9 cellular contexts compared by ENCODE assay signal in genomic region chr2:74498500-74499268, GRCh38. TPM values are rescaled to one million over a fixed set of nuclear protein-coding genes. Genes with fewer than 3 reads are reported as not detected.
DNase-seq lines count a peak whose midpoint lies in the region; ATAC-seq and TF ChIP-seq lines count a peak whose summit lies in the region.
"Had no signal": no experiment of that assay in that cellular context is flagged by ENCODE, and none has a peak within 500 bp of the region (broad histone marks: within the 10 kb centered on the region; RNA-seq: fewer than 3 reads in every experiment).

No MANE protein-coding gene starts in this region.

- peak overlapping the region; percentile 50 for H3K4me3 ChIP-seq in left ventricle myocardium inferior
- H3K4me3 ChIP-seq in skeletal muscle satellite cell (ENCODE audit: low read length), result peak overlapping the region; percentile 67

- H3K36me3 Mint-ChIP-seq in activated CD4-positive, alpha-beta T cell treated with anti-CD3 and anti-CD28 coated beads, Interleukin-2, amount 10 ng/mL, durations not matched to agents 7 days and 5 days (ENCODE audit: low read depth), result peaks cover 23% of the 10 kb centered on the region

- H3K4me1 ChIP-seq in left ventricle myocardium inferior (peaks cover 47% of the 10 kb centered on the region), skeletal muscle satellite cell (ENCODE audit: control insufficient read depth, insufficient read depth, low read length) (peaks cover 42% of the 10 kb centered on the region)

- H3K27ac Mint-ChIP-seq in activated CD4-positive, alpha-beta T cell treated with anti-CD3 and anti-CD28 coated beads, Interleukin-2, amount 10 ng/mL, durations not matched to agents 7 days and 5 days, result peak overlapping the region; percentile 77

- peak overlapping the region; percentile 79 for H3K4me3 Mint-ChIP-seq in activated CD4-positive, alpha-beta T cell treated with anti-CD3 and anti-CD28 coated beads, Interleukin-2, amount 10 ng/mL, durations not matched to agents 7 days and 5 days

- H3K27ac ChIP-seq in VCaP, result peak overlapping the region; percentile 27; the same call in 1 of the 2 replicates
- H3K27ac ChIP-seq in left ventricle myocardium inferior (replicated peaks), result no peak overlapping the region

- H3K27me3 Mint-ChIP-seq in activated CD4-positive, alpha-beta T cell treated with anti-CD3 and anti-CD28 coated beads, Interleukin-2, amount 10 ng/mL, durations not matched to agents 7 days and 5 days, result peaks cover 55% of the 10 kb centered on the region

- H3K9ac ChIP-seq in skeletal muscle satellite cell (ENCODE audit: low read depth, low read length), result peak overlapping the region; percentile 7

- intact Hi-C loops in left ventricle myocardium inferior (cut with micrococcal nuclease), result no loop called here

- H3K36me3 ChIP-seq in left ventricle myocardium inferior, result peaks cover 4% of the 10 kb centered on the region
- peaks cover 13% of the 10 kb centered on the region for H3K36me3 ChIP-seq in skeletal muscle satellite cell (ENCODE audit: insufficient read depth, low read length)

- TF ChIP-seq CTCF in VCaP (conservative IDR thresholded peaks at IDR 0.05), result no peak
- no peak for TF ChIP-seq CTCF in left ventricle myocardium inferior (IDR thresholded peaks at IDR 0.05; ENCODE audit: borderline replicate concordance)

- H3K9me3 ChIP-seq in left ventricle myocardium inferior (replicated peaks), result no peaks in the 10 kb centered on the region
- H3K9me3 ChIP-seq in skeletal muscle satellite cell (replicated peaks; ENCODE audit: low read length), result no peaks in the 10 kb centered on the region

- CTCF ChIA-PET in activated CD4-positive, alpha-beta T cell treated with anti-CD3 and anti-CD28 coated beads, Interleukin-2, amount 10 ng/mL, durations not matched to agents 7 days and 5 days (lab: Charles Lee), result interaction anchor here (0.9 to 5.6 kb wide), 5 partner anchors 8 to 40 kb away, joined by 3 to 38 read pairs (median 4); partner anchors contain the start of genes CCDC142 and TTC31

- H3K27me3 ChIP-seq in left ventricle myocardium inferior (ENCODE audit: low read depth) (peaks cover 71% of the 10 kb centered on the region), skeletal muscle satellite cell (ENCODE audit: control insufficient read depth, insufficient read depth, low read length) (peaks cover 41% of the 10 kb centered on the region)

- H3K9me3 Mint-ChIP-seq in activated CD4-positive, alpha-beta T cell treated with anti-CD3 and anti-CD28 coated beads, Interleukin-2, amount 10 ng/mL, durations not matched to agents 7 days and 5 days, result no peaks in the 10 kb centered on the region

- POLR2A ChIA-PET in activated CD4-positive, alpha-beta T cell treated with anti-CD3 and anti-CD28 coated beads, Interleukin-2, amount 10 ng/mL, durations not matched to agents 7 days and 5 days (lab: Charles Lee), result no interaction called here

- DNase-seq in activated CD4-positive, alpha-beta T cell treated with anti-CD3 and anti-CD28 coated beads, Interleukin-2, amount 10 ng/mL, durations not matched to agents 7 days and 5 days, result no peak
- DNase-seq in activated CD4-positive, alpha-beta T cell treated with anti-CD3 and anti-CD28 coated beads, Interleukin-2, amount 50 U/mL, for 4 hours, result no peak
- DNase-seq in left ventricle myocardium inferior, result no peak
- DNase-seq in stimulated activated CD4-positive, alpha-beta T cell treated with anti-CD3 and anti-CD28 coated beads, Interleukin-2, amount 100 ng/mL, for 48 hours, result no peak

- ATAC-seq in GM19351 (IDR thresholded peaks at IDR 0.05; ENCODE audit: unreplicated experiment) (no peak), HG02981 (IDR thresholded peaks at IDR 0.05; ENCODE audit: unreplicated experiment) (no peak)

- H3K4me2 ChIP-seq in skeletal muscle satellite cell (ENCODE audit: low read length), result peak overlapping the region; percentile 95

- peaks cover 45% of the 10 kb centered on the region for H3K4me1 Mint-ChIP-seq in activated CD4-positive, alpha-beta T cell treated with anti-CD3 and anti-CD28 coated beads, Interleukin-2, amount 10 ng/mL, durations not matched to agents 7 days and 5 days

RNA-seq across cellular contexts. Expression of gene LBX2, which starts 0.7 kb away (rescaled TPM):
- under 1 TPM in 1 of 2 experiments, not detected in 1; 0.25 TPM for total RNA-seq in activated CD4-positive, alpha-beta T cell treated with anti-CD3 and anti-CD28 coated beads, Interleukin-2, amount 10 ng/mL, durations not matched to agents 7 days and 5 days
- total RNA-seq in left ventricle myocardium inferior, result 0.25 TPM
- 4.8 and 5.2 TPM in 2 replicates for total RNA-seq in skeletal muscle satellite cell (2012; rRNA removed)
- total RNA-seq: temporal lobe had no signal

RNA-seq across cellular contexts. Expression of gene PCGF1, which starts 8.8 kb away (rescaled TPM):
- 10 to 100 TPM; 25.8 to 35.6 TPM for total RNA-seq in activated CD4-positive, alpha-beta T cell treated with anti-CD3 and anti-CD28 coated beads, Interleukin-2, amount 10 ng/mL, durations not matched to agents 7 days and 5 days
- total RNA-seq in left ventricle myocardium inferior, result 20.2 TPM
- total RNA-seq in skeletal muscle satellite cell (2012; rRNA removed), result 11.7 and 22.5 TPM in 2 replicates

RNA-seq across cellular contexts. Expression of gene TLX2, which starts 15.6 kb away (rescaled TPM):
- under 1 TPM; 0.40 to 0.52 TPM for total RNA-seq in activated CD4-positive, alpha-beta T cell treated with anti-CD3 and anti-CD28 coated beads, Interleukin-2, amount 10 ng/mL, durations not matched to agents 7 days and 5 days
- not detected for total RNA-seq in left ventricle myocardium inferior
- under 0.01 TPM in 1 of 2 replicates, not detected in the other for total RNA-seq in skeletal muscle satellite cell (2012; rRNA removed)
- total RNA-seq: temporal lobe had no signal

RNA-seq across cellular contexts. Expression of gene TTC31, which starts 15.8 kb away (rescaled TPM):
- total RNA-seq in activated CD4-positive, alpha-beta T cell treated with anti-CD3 and anti-CD28 coated beads, Interleukin-2, amount 10 ng/mL, durations not matched to agents 7 days and 5 days, result 10 to 100 TPM; 45.8 to 46.3 TPM
- 9.5 TPM for total RNA-seq in left ventricle myocardium inferior
- total RNA-seq in skeletal muscle satellite cell (2012; rRNA removed), result 9.0 and 10.1 TPM in 2 replicates

RNA-seq across cellular contexts. Expression of gene CCDC142, which starts 15.9 kb away (rescaled TPM):
- 10 to 100 TPM; 26.8 to 27.1 TPM for total RNA-seq in activated CD4-positive, alpha-beta T cell treated with anti-CD3 and anti-CD28 coated beads, Interleukin-2, amount 10 ng/mL, durations not matched to agents 7 days and 5 days
- total RNA-seq in left ventricle myocardium inferior, result 5.6 TPM
- 19.2 and 22.8 TPM in 2 replicates for total RNA-seq in skeletal muscle satellite cell (2012; rRNA removed)
